1 cellular context compared by ENCODE assay signal in genomic region chrX:38817004-38817703, GRCh38.
TF ChIP-seq lines count a peak whose summit lies in the region.

No MANE protein-coding gene starts in this region.

TF ChIP-seq in K562, 482 proteins besides CTCF, POLR2A, EP300 and RAD21 (continued from another document and continues in another):
- TF ChIP-seq STAG1 (CRISPR knock-in tag; IDR thresholded peaks at IDR 0.05; ENCODE audit: borderline replicate concordance) (no peak), ZNF146 (CRISPR knock-in tag; IDR thresholded peaks at IDR 0.05; ENCODE audit: unreplicated experiment) (no peak), TBP (optimal IDR thresholded peaks at IDR 0.05; ENCODE audit: low read depth, low read length) (no peak), MCM5 (IDR thresholded peaks at IDR 0.05; ENCODE audit: low read depth) (no peak), THAP7 (CRISPR knock-in tag; IDR thresholded peaks at IDR 0.05) (no peak), MBD1 (CRISPR knock-in tag; IDR thresholded peaks at IDR 0.05) (no peak), PREB (CRISPR knock-in tag; IDR thresholded peaks at IDR 0.05) (no peak), NR2C1 (IDR thresholded peaks at IDR 0.05) (no peak), NR2C1 (tag; IDR thresholded peaks at IDR 0.05) (0 out of 2 replicates have a peak, but pooled peaks have one; percentile 32), NFRKB (IDR thresholded peaks at IDR 0.05; ENCODE audit: low read depth) (peak; percentile 47; the same call in 1 of the 2 replicates), COPS2 (conservative IDR thresholded peaks at IDR 0.05) (no peak), FOXK1 (CRISPR knock-in tag; IDR thresholded peaks at IDR 0.05; ENCODE audit: borderline replicate concordance) (no peak), ETS2 (tag; IDR thresholded peaks at IDR 0.05; ENCODE audit: borderline replicate concordance, poor library complexity, severe bottlenecking) (no peak), RBM17 (IDR thresholded peaks at IDR 0.05; ENCODE audit: borderline replicate concordance, low read depth, low read length) (no peak), ZNF444 (CRISPR knock-in tag; IDR thresholded peaks at IDR 0.05) (no peak), ZNF324 (CRISPR knock-in tag; IDR thresholded peaks at IDR 0.05) (no peak), ZNF175 (CRISPR knock-in tag; IDR thresholded peaks at IDR 0.05; ENCODE audit: low read depth) (peak; percentile 87), PRPF4 (IDR thresholded peaks at IDR 0.05; ENCODE audit: insufficient read depth, low read depth, low read length, poor library complexity, severe bottlenecking) (no peak), RFX5 (IDR thresholded peaks at IDR 0.05; ENCODE audit: low read depth, low read length) (no peak), PCBP2 (IDR thresholded peaks at IDR 0.05; ENCODE audit: low read depth, low read length, poor library complexity, severe bottlenecking) (no peak), ZNF253 (CRISPR knock-in tag; conservative IDR thresholded peaks at IDR 0.05) (no peak), BRF1 (IDR thresholded peaks at IDR 0.05; ENCODE audit: borderline replicate concordance, extremely low read depth, insufficient read length) (no peak), ARID1B (IDR thresholded peaks at IDR 0.05) (no peak), ELF2 (CRISPR knock-in tag; IDR thresholded peaks at IDR 0.05) (no peak), SAFB (IDR thresholded peaks at IDR 0.05; ENCODE audit: borderline replicate concordance, low read depth, low read length) (no peak), ZC3H8 (IDR thresholded peaks at IDR 0.05) (no peak), THRAP3 (IDR thresholded peaks at IDR 0.05; ENCODE audit: borderline replicate concordance) (no peak), NFIX (CRISPR knock-in tag; IDR thresholded peaks at IDR 0.05; ENCODE audit: low read depth) (no peak), NCOR1 (IDR thresholded peaks at IDR 0.05) (no peak), DMBX1 (CRISPR knock-in tag; IDR thresholded peaks at IDR 0.05; ENCODE audit: borderline replicate concordance) (0 out of 2 replicates have a peak, but pooled peaks have one; percentile 27), RBM25 (IDR thresholded peaks at IDR 0.05; ENCODE audit: low read depth, low read length, severe bottlenecking) (no peak), MBD2 (IDR thresholded peaks at IDR 0.05; ENCODE audit: borderline replicate concordance, low read depth) (no peak), FIP1L1 (IDR thresholded peaks at IDR 0.05; ENCODE audit: low read depth, low read length, poor library complexity, severe bottlenecking) (no peak), MLLT1 (IDR thresholded peaks at IDR 0.05) (no peak), TRIM24 (IDR thresholded peaks at IDR 0.05) (no peak), ZBTB8A (IDR thresholded peaks at IDR 0.05; ENCODE audit: partially characterized antibody) (no peak), NFE2L1 (tag; IDR thresholded peaks at IDR 0.05; ENCODE audit: borderline replicate concordance, low read depth) (no peak), PTRF (tag; IDR thresholded peaks at IDR 0.05) (no peak), SMARCB1 (IDR thresholded peaks at IDR 0.05; ENCODE audit: insufficient read length, low read depth) (no peak), E2F4 (CRISPR knock-in tag; IDR thresholded peaks at IDR 0.05; ENCODE audit: low read depth) (no peak), GTF2A2 (tag; IDR thresholded peaks at IDR 0.05) (no peak), PCBP1 (IDR thresholded peaks at IDR 0.05; ENCODE audit: low read depth, low read length, poor library complexity, severe bottlenecking) (no peak), NFXL1 (CRISPR knock-in tag; IDR thresholded peaks at IDR 0.05) (no peak), BRF2 (IDR thresholded peaks at IDR 0.05; ENCODE audit: borderline replicate concordance, insufficient read depth, insufficient read length) (no peak), NKRF (IDR thresholded peaks at IDR 0.05; ENCODE audit: borderline replicate concordance) (no peak), ZMIZ1 (IDR thresholded peaks at IDR 0.05; ENCODE audit: low read depth in 2 of 2, low read length in 2 of 2) (no peak), STAT6 (CRISPR knock-in tag; IDR thresholded peaks at IDR 0.05) (no peak), HDAC3 (IDR thresholded peaks at IDR 0.05; ENCODE audit: borderline replicate concordance, partially characterized antibody) (no peak)
